20 cellular contexts compared by ENCODE assay signal in the genomic region with DNA sequence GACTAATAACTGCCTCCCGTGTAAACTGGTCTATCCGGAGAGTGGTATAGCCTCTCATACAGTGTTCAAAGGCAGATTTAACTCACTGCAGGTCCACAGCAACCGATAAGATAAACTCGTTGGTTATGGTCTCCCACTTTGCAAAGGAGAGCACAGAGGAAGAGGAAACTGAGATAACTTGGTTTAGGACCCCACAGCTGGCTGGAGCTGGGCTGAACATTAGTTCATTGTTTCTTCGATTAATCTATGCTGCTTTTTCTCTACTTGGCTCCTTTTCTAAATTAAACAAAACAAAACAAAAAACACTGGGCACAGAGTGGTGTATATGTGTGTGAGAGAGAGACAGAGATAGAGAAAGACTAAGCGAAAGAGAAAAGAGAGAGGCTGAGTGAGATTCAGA.
"Had no signal": no experiment of that assay in that cellular context is flagged by ENCODE, and none has a peak within 500 bp of the region (broad histone marks: within the 10 kb centered on the region; RNA-seq: fewer than 3 reads in every experiment).

No MANE protein-coding gene starts in this region.

- H3K9me3 Mint-ChIP-seq: activated naive CD8-positive, alpha-beta T cell treated with anti-CD3 and anti-CD28 coated beads for 36 hours; brain; dendritic cell treated with granulocyte-macrophage colony-stimulating factor and Interleukin-4, amounts not matched to agents 40 ng/mL and 50 ng/mL, for 4 days; nephron progenitor cell; stimulated activated effector memory CD8-positive, alpha-beta T cell treated with anti-CD3 and anti-CD28 coated beads, Interleukin-12 subunit alpha, Interleukin-12 subunit beta, amount 100 ng/mL, for 72 hours; WTC11 had no signal

- H3K9me3 ChIP-seq: gastroesophageal sphincter, left lung, tibial nerve, vagina had no signal

- H3K36me3 ChIP-seq: gastroesophageal sphincter, left lung, tibial nerve, vagina had no signal

- H3K27me3 ChIP-seq: gastroesophageal sphincter, tibial nerve, vagina had no signal

- H3K36me3 Mint-ChIP-seq: activated naive CD8-positive, alpha-beta T cell treated with anti-CD3 and anti-CD28 coated beads for 36 hours; brain; stimulated activated effector memory CD8-positive, alpha-beta T cell treated with anti-CD3 and anti-CD28 coated beads, Interleukin-12 subunit alpha, Interleukin-12 subunit beta, amount 100 ng/mL, for 72 hours; WTC11 had no signal

- H3K4me3 ChIP-seq: gastroesophageal sphincter, left lung, tibial nerve, vagina had no signal

- ATAC-seq: activated CD8-positive, alpha-beta T cell treated with anti-CD3 and anti-CD28 coated beads, Interleukin-2, amount 10 ng/mL, durations not matched to agents 7 days and 5 days; gastroesophageal sphincter; left lung; stimulated activated effector memory CD8-positive, alpha-beta T cell treated with anti-CD3 and anti-CD28 coated beads, Interleukin-12 subunit alpha, Interleukin-12 subunit beta, amount 100 ng/mL, for 72 hours; WTC11 had no signal

- H3K27ac ChIP-seq: gastroesophageal sphincter, left lung, tibial nerve, vagina had no signal

- DNase-seq: activated CD4-positive, alpha-beta T cell treated with anti-CD3 and anti-CD28 coated beads for 48 hours; activated CD8-positive, alpha-beta memory T cell treated with anti-CD3 and anti-CD28 coated beads, Interleukin-2, amount 50 U/mL, for 4 hours; activated CD8-positive, alpha-beta T cell treated with anti-CD3 and anti-CD28 coated beads, Interleukin-2, amount 10 ng/mL, durations not matched to agents 7 days and 5 days; activated gamma-delta T cell treated with Interleukin-2 at 50 U/mL for 16 hours; activated naive CD8-positive, alpha-beta T cell treated with anti-CD3 and anti-CD28 coated beads for 36 hours; activated T-cell treated with anti-CD3 and anti-CD28 coated beads, Interleukin-2, amount 50 U/mL, for 48 hours; amygdala; cerebellar nuclear complex; islet precursor cell; left lung; nephron progenitor cell; stimulated activated CD4-positive, alpha-beta T cell treated with anti-CD3 and anti-CD28 coated beads, Interleukin-12 subunit alpha, Interleukin-12 subunit beta, amount 100 ng/mL, for 4 hours; stimulated activated CD4-positive, alpha-beta T cell treated with anti-CD3 and anti-CD28 coated beads, Interleukin-2, amount 100 ng/mL, for 24 hours had no signal

- H3K27ac Mint-ChIP-seq: activated CD8-positive, alpha-beta T cell treated with anti-CD3 and anti-CD28 coated beads, Interleukin-2, amount 10 ng/mL, durations not matched to agents 7 days and 5 days; activated naive CD8-positive, alpha-beta T cell treated with anti-CD3 and anti-CD28 coated beads for 36 hours; brain; dendritic cell treated with granulocyte-macrophage colony-stimulating factor and Interleukin-4, amounts not matched to agents 40 ng/mL and 50 ng/mL, for 4 days; nephron progenitor cell; stimulated activated effector memory CD8-positive, alpha-beta T cell treated with anti-CD3 and anti-CD28 coated beads, Interleukin-12 subunit alpha, Interleukin-12 subunit beta, amount 100 ng/mL, for 72 hours; WTC11 had no signal

- H3K4me1 ChIP-seq: left lung had no signal

- H3K4me3 Mint-ChIP-seq: activated CD8-positive, alpha-beta T cell treated with anti-CD3 and anti-CD28 coated beads, Interleukin-2, amount 10 ng/mL, durations not matched to agents 7 days and 5 days; activated naive CD8-positive, alpha-beta T cell treated with anti-CD3 and anti-CD28 coated beads for 36 hours; brain; dendritic cell treated with granulocyte-macrophage colony-stimulating factor and Interleukin-4, amounts not matched to agents 40 ng/mL and 50 ng/mL, for 4 days; nephron progenitor cell; stimulated activated effector memory CD8-positive, alpha-beta T cell treated with anti-CD3 and anti-CD28 coated beads, Interleukin-12 subunit alpha, Interleukin-12 subunit beta, amount 100 ng/mL, for 72 hours; WTC11 had no signal
